ENCODE assay signal across 11 cellular contexts in the genomic region with DNA sequence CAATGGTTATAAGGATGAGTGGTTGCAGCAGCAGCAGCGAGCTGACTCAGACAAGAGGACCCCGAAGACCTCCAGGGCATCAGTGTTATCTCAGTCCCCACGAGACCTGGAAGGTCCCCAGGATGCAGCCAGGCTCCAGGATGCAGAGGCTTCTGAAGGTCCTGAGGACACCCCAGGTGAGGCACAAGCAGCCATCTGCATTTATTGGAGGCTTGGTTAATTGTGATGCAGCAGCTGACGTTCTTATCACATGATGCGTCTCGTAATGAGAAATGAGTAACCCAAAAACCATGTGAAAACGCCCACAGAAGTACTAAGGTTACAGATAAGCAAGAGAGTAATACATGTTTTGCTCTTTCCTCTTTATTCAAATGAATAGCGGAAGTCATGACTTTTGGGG. TPM values are rescaled to one million over a fixed set of nuclear protein-coding genes. Genes with fewer than 3 reads are reported as not detected.
DNase-seq lines count a peak whose midpoint lies in the region; ATAC-seq and TF ChIP-seq lines count a peak whose summit lies in the region.
"Had no signal": no experiment of that assay in that cellular context is flagged by ENCODE, and none has a peak within 500 bp of the region (broad histone marks: within the 10 kb centered on the region; RNA-seq: fewer than 3 reads in every experiment).

No MANE protein-coding gene starts in this region.

- CTCF ChIA-PET in SK-N-SH (lab: Yijun Ruan, JAX) (interaction anchor here (0.7 to 2.0 kb wide), 5 partner anchors 8 to 107 kb away, joined by 3 to 6 read pairs (median 3); no protein-coding TSS in a partner anchor), HEK293T (lab: Yijun Ruan, JAX) (no interaction called here)

- WGBS in SK-N-SH (ENCODE audit: low lambda C conversion rate) = 29% methylated on average over 8 of the region's 8 CpGs
- WGBS in hepatocyte (ENCODE audit: low lambda C conversion rate, missing lambda C conversion rate) = 51% methylated on average over 8 of the region's 8 CpGs

- H3K27ac ChIP-seq in SK-N-SH (ENCODE audit: low read depth in 2 of 2, low read length in 1 of 2) (no peak overlapping the region), hepatocyte (no peak overlapping the region)
- H3K27ac ChIP-seq: neutrophil had no signal

- H3K4me1 ChIP-seq in SK-N-SH (ENCODE audit: control insufficient read depth in 1 of 2, insufficient read depth in 2 of 2, low read depth in 1 of 2, low read length in 1 of 2) (no peaks in the 10 kb centered on the region), hepatocyte (ENCODE audit: insufficient read depth) (no peaks in the 10 kb centered on the region)

- H4K20me1 ChIP-seq in SK-N-SH (ENCODE audit: insufficient read depth) (no peaks in the 10 kb centered on the region), hepatocyte (ENCODE audit: insufficient read depth, poor library complexity, severe bottlenecking) (no peaks in the 10 kb centered on the region)

- peak in 1 of 2 experiments; percentile 21; a peak in 1 of 4 replicates for TF ChIP-seq EP300 in SK-N-SH (IDR thresholded peaks at IDR 0.05; ENCODE audit: borderline replicate concordance in 1 of 2, low read depth in 1 of 2, low read length in 1 of 2)

- no peaks in the 10 kb centered on the region for H3K9me2 ChIP-seq in SK-N-SH
- H3K9me2 ChIP-seq in hepatocyte (replicated peaks; ENCODE audit: insufficient read depth) = no peaks in the 10 kb centered on the region

- H3K36me3 ChIP-seq in SK-N-SH (replicated peaks in 1 of 2; ENCODE audit: control insufficient read depth in 1 of 2, insufficient read depth in 2 of 2, low read length in 1 of 2) (no peaks in the 10 kb centered on the region), hepatocyte (replicated peaks; ENCODE audit: insufficient read depth, low read depth) (no peaks in the 10 kb centered on the region)
- H3K36me3 ChIP-seq: neutrophil had no signal

- H3K79me2 ChIP-seq in SK-N-SH (ENCODE audit: insufficient read depth) (no peaks in the 10 kb centered on the region), hepatocyte (no peaks in the 10 kb centered on the region)

- ATAC-seq in HG02763 (IDR thresholded peaks at IDR 0.05; ENCODE audit: unreplicated experiment) = peak; percentile 65
- no peak for ATAC-seq in HG03159 (IDR thresholded peaks at IDR 0.05; ENCODE audit: unreplicated experiment)
- ATAC-seq: Right ventricle myocardium inferior had no signal

- POLR2A ChIA-PET in SK-N-SH (lab: Yijun Ruan, JAX) (no interaction called here), HEK293T (lab: Yijun Ruan, JAX) (interaction anchor here (1.6 kb wide), 1 partner anchor 36 kb away, joined by 5 read pairs; a partner anchor contains a TSS)

- TF ChIP-seq RAD21 in SK-N-SH (IDR thresholded peaks at IDR 0.05; ENCODE audit: low read length) = no peak

- no peak overlapping the region for H3K9ac ChIP-seq in SK-N-SH

- H3K4me2 ChIP-seq in SK-N-SH = 0 out of 2 replicates have a peak overlapping the region, but pooled peaks have one; percentile 23
- no peak overlapping the region for H3K4me2 ChIP-seq in hepatocyte

- H2AFZ ChIP-seq in SK-N-SH (ENCODE audit: low read depth) (peak overlapping the region; percentile 60; the same call in 1 of the 2 replicates), hepatocyte (no peak overlapping the region)

- H3K27me3 ChIP-seq in SK-N-SH (ENCODE audit: insufficient read depth) (no peaks in the 10 kb centered on the region), hepatocyte (no peaks in the 10 kb centered on the region)
- H3K27me3 ChIP-seq: neutrophil had no signal

- no peaks in the 10 kb centered on the region for H3F3A ChIP-seq in SK-N-SH (replicated peaks; ENCODE audit: insufficient read depth)

- H3K4me3 ChIP-seq in GM12865 (ENCODE audit: low read depth, low read length) = no peak overlapping the region
- H3K4me3 ChIP-seq in SK-N-SH (ENCODE audit: low read depth in 2 of 2, low read length in 1 of 2) = no peak overlapping the region
- H3K4me3 ChIP-seq in hepatocyte = no peak overlapping the region

- peak; percentile 19 for DNase-seq in GM12865 (ENCODE audit: low read depth)
- DNase-seq in SK-N-SH = no peak
- DNase-seq in hepatocyte (ENCODE audit: low spot score) = peak; percentile 43
- DNase-seq in amniotic stem cell (lab: John Stamatoyannopoulos, UW) = no peak
- DNase-seq in NCI-H2227 treated with DMSO at 0.1 percent for 48 hours (lab: John Stamatoyannopoulos, UW) = no peak
- DNase-seq in HEK293T (ENCODE audit: extremely low spot score) = no peak
- DNase-seq: NCI-H1694 had no signal

- H3K9me3 ChIP-seq in SK-N-SH = peaks cover 7% of the 10 kb centered on the region; the same call in 1 of the 2 replicates
- H3K9me3 ChIP-seq in hepatocyte (ENCODE audit: low read depth) = no peaks in the 10 kb centered on the region
- H3K9me3 ChIP-seq: neutrophil had no signal

- TF ChIP-seq CTCF in GM12865 (IDR thresholded peaks at IDR 0.05; ENCODE audit: insufficient read depth, low read depth, low read length, missing control alignments) = no peak
- TF ChIP-seq CTCF in SK-N-SH (IDR thresholded peaks at IDR 0.05) = no peak
- no peak for TF ChIP-seq CTCF in hepatocyte (IDR thresholded peaks at IDR 0.05; ENCODE audit: poor library complexity)

TF ChIP-seq in SK-N-SH, 30 proteins besides CTCF, POLR2A, EP300 and RAD21:
- TF ChIP-seq FOSL2 (IDR thresholded peaks at IDR 0.05; ENCODE audit: borderline replicate concordance, low read depth) (peak; percentile 60), MXI1 (IDR thresholded peaks at IDR 0.05; ENCODE audit: low read depth, low read length) (no peak), JUND (IDR thresholded peaks at IDR 0.05) (peak; percentile 52), EZH2phosphoT487 (IDR thresholded peaks at IDR 0.05; ENCODE audit: borderline replicate concordance, low read depth) (no peak)
- TF ChIP-seq, protein P1, sequence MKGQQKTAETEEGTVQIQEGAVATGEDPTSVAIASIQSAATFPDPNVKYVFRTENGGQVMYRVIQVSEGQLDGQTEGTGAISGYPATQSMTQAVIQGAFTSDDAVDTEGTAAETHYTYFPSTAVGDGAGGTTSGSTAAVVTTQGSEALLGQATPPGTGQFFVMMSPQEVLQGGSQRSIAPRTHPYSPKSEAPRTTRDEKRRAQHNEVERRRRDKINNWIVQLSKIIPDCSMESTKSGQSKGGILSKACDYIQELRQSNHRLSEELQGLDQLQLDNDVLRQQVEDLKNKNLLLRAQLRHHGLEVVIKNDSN (IDR thresholded peaks at IDR 0.05; ENCODE audit: borderline replicate concordance, low read depth) = peak; percentile 75; the same call in 1 of the 2 replicates

TF ChIP-seq in HEK293T, 16 proteins besides CTCF, POLR2A, EP300 and RAD21:
- TF ChIP-seq FOXM1 (IDR thresholded peaks at IDR 0.05; ENCODE audit: borderline replicate concordance) = no peak
- no peak for TF ChIP-seq NFRKB (IDR thresholded peaks at IDR 0.05)
- TF ChIP-seq SUZ12 (IDR thresholded peaks at IDR 0.05) = no peak
- no peak for TF ChIP-seq L3MBTL2 (conservative IDR thresholded peaks at IDR 0.05)
- TF ChIP-seq, protein P2, sequence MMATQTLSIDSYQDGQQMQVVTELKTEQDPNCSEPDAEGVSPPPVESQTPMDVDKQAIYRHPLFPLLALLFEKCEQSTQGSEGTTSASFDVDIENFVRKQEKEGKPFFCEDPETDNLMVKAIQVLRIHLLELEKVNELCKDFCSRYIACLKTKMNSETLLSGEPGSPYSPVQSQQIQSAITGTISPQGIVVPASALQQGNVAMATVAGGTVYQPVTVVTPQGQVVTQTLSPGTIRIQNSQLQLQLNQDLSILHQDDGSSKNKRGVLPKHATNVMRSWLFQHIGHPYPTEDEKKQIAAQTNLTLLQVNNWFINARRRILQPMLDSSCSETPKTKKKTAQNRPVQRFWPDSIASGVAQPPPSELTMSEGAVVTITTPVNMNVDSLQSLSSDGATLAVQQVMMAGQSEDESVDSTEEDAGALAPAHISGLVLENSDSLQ (IDR thresholded peaks at IDR 0.05) = no peak
- TF ChIP-seq ARNT (IDR thresholded peaks at IDR 0.05) = no peak
- TF ChIP-seq BHLHE40 (IDR thresholded peaks at IDR 0.05; ENCODE audit: borderline replicate concordance) = no peak
- TF ChIP-seq LEF1 (IDR thresholded peaks at IDR 0.05; ENCODE audit: borderline replicate concordance) = no peak

RNA-seq across cellular contexts. Expression of a gene that starts 17.4 kb away (rescaled TPM):
- polyA plus RNA-seq in SK-N-SH (2012; rRNA removed) (0.41 and 0.71 TPM in 2 replicates), hepatocyte (not detected in 2 replicates)
- polyA plus RNA-seq in SK-N-SH (2012; cell fraction: cytosol; rRNA removed) = 0.50 TPM in 2 replicates
- polyA plus RNA-seq in SK-N-SH (2012; cell fraction: nucleus; rRNA removed) = 0.28 and 0.93 TPM in 2 replicates
- 0.43 TPM in 1 of 2 replicates, not detected in the other for total RNA-seq in hepatocyte
- total RNA-seq: Right ventricle myocardium inferior had no signal

RNA-seq across cellular contexts. Expression of a gene that starts 23.8 kb away (rescaled TPM):
- 0.12 TPM in 1 of 2 replicates, not detected in the other for polyA plus RNA-seq in SK-N-SH (2012; rRNA removed)
- polyA plus RNA-seq in SK-N-SH (2012; cell fraction: cytosol; rRNA removed) = not detected in 2 replicates
- polyA plus RNA-seq in SK-N-SH (2012; cell fraction: nucleus; rRNA removed) = 0.07 TPM in 2 replicates
- total RNA-seq in hepatocyte = not detected in 2 replicates
- not detected in 2 replicates for polyA plus RNA-seq in hepatocyte
- total RNA-seq: Right ventricle myocardium inferior had no signal

RNA-seq across cellular contexts. Expression of a gene that starts 36.3 kb away (rescaled TPM):
- polyA plus RNA-seq in SK-N-SH (2012; rRNA removed) (56.9 and 57.5 TPM in 2 replicates), hepatocyte (38.7 and 50.2 TPM in 2 replicates)
- 26.2 and 38.7 TPM in 2 replicates for polyA plus RNA-seq in SK-N-SH (2012; cell fraction: cytosol; rRNA removed)
- polyA plus RNA-seq in SK-N-SH (2012; cell fraction: nucleus; rRNA removed) = 145 and 194 TPM in 2 replicates
- total RNA-seq in hepatocyte = 12.7 and 14.6 TPM in 2 replicates

Comparison
In these comparisons a context has a peak if more than half of its experiments do, and no peak if none do; other contexts are left out.
1. DNase-seq: peak in GM12865 (single experiment) and hepatocyte (single experiment); none in SK-N-SH (single experiment), amniotic stem cell (single experiment), NCI-H2227 treated with DMSO at 0.1 percent for 48 hours (single experiment) and HEK293T (single experiment).